Comparison of ENCODE assay signal across 8 cellular contexts in the genomic region with DNA sequence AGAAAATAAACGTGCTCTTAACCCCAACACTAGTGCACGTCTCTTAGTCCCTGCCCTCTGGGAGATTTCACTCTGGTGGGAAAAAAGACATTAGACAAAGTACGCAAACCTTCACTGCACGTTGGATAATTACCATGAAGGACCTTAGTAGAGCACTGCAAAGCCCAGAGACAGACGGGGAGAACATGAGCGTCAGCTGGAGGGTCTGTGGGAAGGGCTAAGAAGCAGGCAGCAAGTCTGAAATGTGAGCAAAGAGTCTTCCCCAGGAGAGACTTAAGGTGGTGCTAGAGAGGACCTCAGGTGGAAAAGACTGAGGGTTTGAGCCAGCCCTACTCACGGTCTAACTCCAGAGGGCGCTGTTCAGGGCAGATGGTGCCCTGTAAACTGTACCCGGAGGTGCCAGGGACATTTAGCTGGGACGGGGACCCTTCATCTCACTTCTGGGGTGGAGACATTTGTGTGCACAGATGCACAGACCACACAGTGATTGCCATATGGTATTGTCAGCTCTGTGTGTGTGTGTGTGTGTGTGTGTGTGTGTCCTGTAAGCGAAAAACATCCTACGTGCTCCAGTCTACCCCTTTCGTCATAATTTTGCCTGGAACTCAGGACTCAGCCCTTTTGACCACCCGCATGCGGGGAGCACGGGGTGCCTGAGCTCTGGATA. TPM values are rescaled to one million over a fixed set of nuclear protein-coding genes. Genes with fewer than 3 reads are reported as not detected.
A peak's percentile ranks its signal among the peaks of the same experiment; 100 is the strongest.
DNase-seq lines count a peak whose midpoint lies in the region; ATAC-seq and TF ChIP-seq lines count a peak whose summit lies in the region.

No MANE protein-coding gene starts in this region.

- no peaks in the 10 kb centered on the region for H3K36me3 Mint-ChIP-seq in progenitor cell of endocrine pancreas (ENCODE audit: insufficient read depth)

- no peak overlapping the region for H3K4me3 Mint-ChIP-seq in progenitor cell of endocrine pancreas (ENCODE audit: low read depth)

- H3K27ac ChIP-seq in esophagus squamous epithelium: no peak overlapping the region

- H3K4me3 ChIP-seq in esophagus squamous epithelium: no peak overlapping the region

- H3K9me3 ChIP-seq in esophagus squamous epithelium: no peaks in the 10 kb centered on the region

- TF ChIP-seq POLR2A in esophagus squamous epithelium (IDR thresholded peaks at IDR 0.05): no peak

- no peaks in the 10 kb centered on the region for H3K9me3 Mint-ChIP-seq in progenitor cell of endocrine pancreas (ENCODE audit: low read depth)

- no peaks in the 10 kb centered on the region for H3K4me1 Mint-ChIP-seq in progenitor cell of endocrine pancreas (ENCODE audit: low read depth)

- H3K36me3 ChIP-seq in esophagus squamous epithelium: no peaks in the 10 kb centered on the region

- H3K27me3 Mint-ChIP-seq in progenitor cell of endocrine pancreas: peaks cover 44% of the 10 kb centered on the region

- H3K27me3 ChIP-seq in esophagus squamous epithelium: peaks cover 0 to 87% (median 3%) of the 10 kb centered on the region in 4 donors

- no peak for ATAC-seq in GM21825 (IDR thresholded peaks at IDR 0.05; ENCODE audit: unreplicated experiment)
- ATAC-seq in HG02852 (IDR thresholded peaks at IDR 0.05; ENCODE audit: unreplicated experiment): no peak

- 16 to 34% methylated on average over 10 to 12 of the region's 16 CpGs for WGBS in esophagus squamous epithelium, 2 donors

- DNase-seq in COLO668 (lab: John Stamatoyannopoulos, UW; ENCODE audit: unreplicated experiment): peak; percentile 11
- DNase-seq in H4 (ENCODE audit: low spot score): peak; percentile 64
- peak; percentile 86 for DNase-seq in NCI-H2227 (lab: John Stamatoyannopoulos, UW; ENCODE audit: unreplicated experiment)
- peak; percentile 23 to 24 for DNase-seq in activated CD4-positive, alpha-beta T cell treated with anti-CD3 and anti-CD28 coated beads for 4 hours
- no peak for DNase-seq in esophagus squamous epithelium (lab: John Stamatoyannopoulos, UW)
- no peak for DNase-seq in progenitor cell of endocrine pancreas (ENCODE audit: low spot score, unreplicated experiment)

- peaks cover 4 to 27% (median 6%) of the 10 kb centered on the region in 3 donors for H3K4me1 ChIP-seq in esophagus squamous epithelium

- TF ChIP-seq CTCF in esophagus squamous epithelium (IDR thresholded peaks at IDR 0.05) (peak in 5 of 6 experiments; percentile 12 to 66 (median 36)), progenitor cell of endocrine pancreas (IDR thresholded peaks at IDR 0.05; ENCODE audit: unreplicated experiment) (peak; percentile 72)

- H3K27ac Mint-ChIP-seq in progenitor cell of endocrine pancreas: no peak overlapping the region

- intact Hi-C loops in esophagus squamous epithelium (cut with DNase I): no loop called here

RNA-seq across cellular contexts. Expression of a gene that starts 9.9 kb away (rescaled TPM):
- total RNA-seq in H4 (2014; rRNA removed; shearing (Covaris generic)): 0.04 TPM in 1 of 2 replicates, not detected in the other
- total RNA-seq in esophagus squamous epithelium (under 1 TPM in 2 of 4 donors, not detected in 2; 0.18 to 0.19 TPM), progenitor cell of endocrine pancreas (not detected in 2 replicates)

RNA-seq across cellular contexts. Expression of a gene that starts 35.6 kb away (rescaled TPM):
- total RNA-seq in H4 (2014; rRNA removed; shearing (Covaris generic)): 3,244 and 3,867 TPM in 2 replicates
- 1,000 to 10,000 TPM; 1,949 to 3,028 (median 2,392) TPM for total RNA-seq in esophagus squamous epithelium
- total RNA-seq in progenitor cell of endocrine pancreas: 1,229 and 1,297 TPM in 2 replicates

RNA-seq across cellular contexts. Expression of a gene that starts 38.2 kb away (rescaled TPM):
- total RNA-seq in H4 (2014; rRNA removed; shearing (Covaris generic)): 1.0 and 3.9 TPM in 2 replicates
- total RNA-seq in esophagus squamous epithelium (1 to 10 TPM in 2 of 4 donors, under 1 TPM in 2; 0.53 to 3.6 (median 0.99) TPM), progenitor cell of endocrine pancreas (11.3 and 13.8 TPM in 2 replicates)

Comparison
In these comparisons a context has a peak if more than half of its experiments do, and no peak if none do; other contexts are left out.
1. DNase-seq: peak in COLO668 (single experiment), H4 (single experiment), NCI-H2227 (single experiment) and activated CD4-positive, alpha-beta T cell treated with anti-CD3 and anti-CD28 coated beads for 4 hours (2 of 2); none in esophagus squamous epithelium (single experiment) and progenitor cell of endocrine pancreas (single experiment).